In the genomic region with DNA sequence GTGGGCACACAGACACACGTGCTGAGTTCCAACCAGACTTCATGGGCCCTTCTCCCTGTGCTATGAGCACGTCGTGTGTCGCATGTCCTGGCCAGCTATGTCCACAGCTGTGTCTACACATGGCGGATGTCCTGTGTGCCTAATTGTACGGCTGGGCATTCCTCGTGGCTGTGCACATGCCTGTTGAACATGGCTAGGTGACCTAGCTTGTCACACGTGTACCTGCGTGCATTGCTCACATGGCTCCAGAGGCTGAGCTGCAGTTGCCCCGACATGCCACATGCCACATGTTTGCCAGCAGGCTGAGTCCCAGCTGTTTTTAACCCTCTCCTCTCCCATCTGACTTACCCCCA, we compare ENCODE assay signal across 9 cellular contexts. TPM values are rescaled to one million over a fixed set of nuclear protein-coding genes. Genes with fewer than 3 reads are reported as not detected.
DNase-seq lines count a peak whose midpoint lies in the region; ATAC-seq and TF ChIP-seq lines count a peak whose summit lies in the region.
"Had no signal": no experiment of that assay in that cellular context is flagged by ENCODE, and none has a peak within 500 bp of the region (broad histone marks: within the 10 kb centered on the region; RNA-seq: fewer than 3 reads in every experiment).

No MANE protein-coding gene starts in this region.

- H3K9me3 Mint-ChIP-seq in effector memory CD8-positive, alpha-beta T cell: no peaks in the 10 kb centered on the region
- no peaks in the 10 kb centered on the region for H3K9me3 Mint-ChIP-seq in neural progenitor cell

- peak overlapping the region; percentile 65 for H2AFZ ChIP-seq in DND-41 (ENCODE audit: low read depth, low read length)
- H2AFZ ChIP-seq in neural progenitor cell (replicated peaks): no peak overlapping the region

- H3K27me3 ChIP-seq in DND-41 (ENCODE audit: insufficient read depth, low read length, poor library complexity) (no peaks in the 10 kb centered on the region), neural progenitor cell (peaks cover 32% of the 10 kb centered on the region)

- H3K4me1 ChIP-seq in DND-41 (ENCODE audit: insufficient read depth, low read length) (peaks cover 43% of the 10 kb centered on the region), neural progenitor cell (peaks cover 20% of the 10 kb centered on the region)

- H3K27ac Mint-ChIP-seq in effector memory CD8-positive, alpha-beta T cell: peak overlapping the region; percentile 91 to 98
- peak overlapping the region; percentile 74 for H3K27ac Mint-ChIP-seq in neural progenitor cell

- H3K9ac ChIP-seq in DND-41 (ENCODE audit: low read depth, low read length) (peak overlapping the region; percentile 61), neural progenitor cell (no peak overlapping the region)

- no peak for DNase-seq in DND-41
- peak; percentile 21 for DNase-seq in NCI-H1694 (lab: John Stamatoyannopoulos, UW)
- DNase-seq in effector memory CD8-positive, alpha-beta T cell: no peak
- no peak for DNase-seq in neural progenitor cell (ENCODE audit: low spot score)
- DNase-seq in occipital lobe (lab: John Stamatoyannopoulos, UW): no peak
- DNase-seq in hypothalamus (lab: John Stamatoyannopoulos, UW): no peak
- DNase-seq in iPS-NIHi7 (ENCODE audit: extremely low spot score): no peak
- DNase-seq: MV-4-11 had no signal

- peak overlapping the region; percentile 92 to 96 for H3K4me3 Mint-ChIP-seq in effector memory CD8-positive, alpha-beta T cell
- H3K4me3 Mint-ChIP-seq in neural progenitor cell: peak overlapping the region; percentile 53

- H3K27ac ChIP-seq in DND-41 (ENCODE audit: low read length) (peak overlapping the region; percentile 93), neural progenitor cell (no peak overlapping the region)

- H3K4me2 ChIP-seq in DND-41 (ENCODE audit: insufficient read depth, low read length): peak overlapping the region; percentile 74
- peak overlapping the region; percentile 82 for H3K4me2 ChIP-seq in neural progenitor cell

- no peaks in the 10 kb centered on the region; the same call in 1 of the 2 replicates for H4K20me1 ChIP-seq in DND-41 (ENCODE audit: insufficient read depth, low read length)
- H4K20me1 ChIP-seq in neural progenitor cell (ENCODE audit: low read depth): no peaks in the 10 kb centered on the region

- peaks cover 17% of the 10 kb centered on the region for H3F3A ChIP-seq in neural progenitor cell (ENCODE audit: low read depth)

- H3K9me3 ChIP-seq in DND-41 (ENCODE audit: insufficient read depth, low read length, severe bottlenecking) (no peaks in the 10 kb centered on the region), neural progenitor cell (ENCODE audit: low read depth) (no peaks in the 10 kb centered on the region)

- H3K4me1 Mint-ChIP-seq in effector memory CD8-positive, alpha-beta T cell (ENCODE audit: low read depth in 2 of 2): peaks cover 31 to 46% of the 10 kb centered on the region in 2 donors
- peaks cover 40% of the 10 kb centered on the region for H3K4me1 Mint-ChIP-seq in neural progenitor cell

- ATAC-seq in DND-41 (ENCODE audit: insufficient read depth, low read depth): no peak
- no peak for ATAC-seq in effector memory CD8-positive, alpha-beta T cell (replicated peaks)
- no peak for ATAC-seq in HG02623 (IDR thresholded peaks at IDR 0.05; ENCODE audit: unreplicated experiment)

- H3K79me2 ChIP-seq in DND-41 (ENCODE audit: insufficient read depth, low read length) (no peaks in the 10 kb centered on the region), neural progenitor cell (ENCODE audit: low read depth) (no peaks in the 10 kb centered on the region)

- TF ChIP-seq CTCF in DND-41 (IDR thresholded peaks at IDR 0.05; ENCODE audit: borderline replicate concordance, extremely low read depth, low read length, poor library complexity, severe bottlenecking) (no peak), neural progenitor cell (IDR thresholded peaks at IDR 0.05) (no peak)

- peaks cover 43% of the 10 kb centered on the region for H3K36me3 Mint-ChIP-seq in effector memory CD8-positive, alpha-beta T cell (ENCODE audit: insufficient read depth)
- no peaks in the 10 kb centered on the region for H3K36me3 Mint-ChIP-seq in neural progenitor cell

- H3K36me3 ChIP-seq in DND-41 (ENCODE audit: insufficient read depth, low read length) (no peaks in the 10 kb centered on the region), neural progenitor cell (no peaks in the 10 kb centered on the region)

- no peaks in the 10 kb centered on the region for H3K27me3 Mint-ChIP-seq in effector memory CD8-positive, alpha-beta T cell
- peaks cover 22% of the 10 kb centered on the region for H3K27me3 Mint-ChIP-seq in neural progenitor cell (ENCODE audit: insufficient read depth, low read depth)

- peak overlapping the region in 1 of 2 experiments; percentile 52; a peak in 2 of 4 replicates for H3K4me3 ChIP-seq in DND-41 (ENCODE audit: low read depth in 1 of 2, low read length in 2 of 2)
- no peak overlapping the region for H3K4me3 ChIP-seq in neural progenitor cell

RNA-seq across cellular contexts. Expression of a gene that starts 0.7 kb away (rescaled TPM):
- total RNA-seq in neural progenitor cell (ENCODE audit: low replicate concordance) (0.45 and 0.90 TPM in 2 replicates), occipital lobe (not detected)

RNA-seq across cellular contexts. Expression of a gene that starts 25.6 kb away (rescaled TPM):
- total RNA-seq in neural progenitor cell (ENCODE audit: low replicate concordance) (9.2 and 16.9 TPM in 2 replicates), occipital lobe (13.9 TPM)

RNA-seq across cellular contexts. Expression of a gene that starts 45.8 kb away (rescaled TPM):
- total RNA-seq in neural progenitor cell (ENCODE audit: low replicate concordance) (0.25 TPM in 1 of 2 replicates, not detected in the other), occipital lobe (not detected)
